In genomic region chr5:17837757-17838156, GRCh38 we compare ENCODE assay signal across 10 cellular contexts.
"Had no signal": no experiment of that assay in that cellular context is flagged by ENCODE, and none has a peak within 500 bp of the region (broad histone marks: within the 10 kb centered on the region; RNA-seq: fewer than 3 reads in every experiment).

No MANE protein-coding gene starts in this region.

- H3K27ac Mint-ChIP-seq: HFFc6, IgD-negative memory B cell had no signal

- FAIRE-seq: HepG2 had no signal

- H3K9me3 ChIP-seq: HAP-1 had no signal

- ATAC-seq: HCT116, HepG2 had no signal

- H3K9ac ChIP-seq: GM23248 had no signal

- H3K4me3 Mint-ChIP-seq: HFFc6, IgD-negative memory B cell had no signal

- H2AFZ ChIP-seq: GM23248 had no signal

- H3K4me1 ChIP-seq: HAP-1 had no signal

- H3K36me3 Mint-ChIP-seq: IgD-negative memory B cell had no signal

- H3K4me3 ChIP-seq: GM23248, HAP-1 had no signal

- H3K27me3 Mint-ChIP-seq: IgD-negative memory B cell had no signal

- H3K27ac ChIP-seq: GM23248, HL-60 had no signal

- DNase-seq: GM23248, GOT3, H7, HFFc6, KG1 had no signal

- H3K36me3 ChIP-seq: HAP-1 had no signal
